ENCODE assay signal across 8 cellular contexts in the genomic region with DNA sequence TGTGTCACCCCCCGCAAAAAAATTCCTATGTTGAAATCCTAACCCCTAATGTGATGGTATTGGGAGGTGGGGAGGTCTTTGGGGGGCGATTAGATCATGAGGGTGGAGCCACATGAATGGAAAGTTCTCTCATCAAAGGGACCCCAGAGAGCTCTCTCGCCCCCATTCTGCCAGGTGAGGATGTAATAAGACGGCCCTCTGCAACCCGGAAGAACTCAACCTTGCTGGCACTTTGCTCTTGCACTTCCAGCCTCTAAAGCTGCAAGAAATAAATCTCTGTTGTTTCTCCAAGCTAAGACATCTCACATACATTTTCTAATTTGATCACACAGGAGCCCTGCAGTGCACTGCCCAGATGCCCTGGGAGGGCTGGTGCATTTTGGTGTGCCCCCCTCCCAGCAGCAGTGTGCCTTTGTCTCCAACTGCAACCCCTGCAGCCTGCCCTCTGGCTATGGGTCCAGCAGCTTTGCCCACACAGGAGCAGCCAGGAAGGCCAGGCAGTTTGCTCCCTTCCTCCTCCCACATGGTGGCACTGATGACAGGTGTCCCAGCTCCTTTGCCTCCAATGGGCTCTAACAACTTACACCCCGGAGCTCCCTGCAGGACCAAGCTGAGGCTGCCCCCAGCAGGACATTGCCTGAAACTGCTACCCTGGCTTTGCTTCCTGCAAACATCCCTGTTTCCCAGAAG. TPM values are rescaled to one million over a fixed set of nuclear protein-coding genes. Genes with fewer than 3 reads are reported as not detected.
DNase-seq lines count a peak whose midpoint lies in the region; ATAC-seq, FAIRE-seq and TF ChIP-seq lines count a peak whose summit lies in the region.

No MANE protein-coding gene starts in this region.

- no peak overlapping the region for H3K27ac Mint-ChIP-seq in CD8-positive, alpha-beta memory T cell

- peaks cover 4 to 11% of the 10 kb centered on the region in 2 donors for H3K27me3 Mint-ChIP-seq in CD8-positive, alpha-beta memory T cell

- peak; percentile 63 for DNase-seq in D721Med (ENCODE audit: insufficient read length, low spot score)
- peak in 1 of 2 experiments; percentile 8 for DNase-seq in HL-60 (ENCODE audit: low read depth in 1 of 2, low spot score in 1 of 2)
- peak; percentile 89 for DNase-seq in NCI-H748 (lab: John Stamatoyannopoulos, UW; ENCODE audit: unreplicated experiment)
- peak in 50 of 61 donors; percentile 10 to 90 (median 35) for DNase-seq in caudate nucleus (lab: John Stamatoyannopoulos, UW)
- peak; percentile 64 to 81 (median 75) for DNase-seq in right lobe of liver
- DNase-seq in CD8-positive, alpha-beta memory T cell: no peak
- DNase-seq in activated CD4-positive, CD25-positive, alpha-beta regulatory T cell (lab: John Stamatoyannopoulos, UW): no peak
- no peak for DNase-seq in NCI-H1048 (lab: John Stamatoyannopoulos, UW)

- no peak overlapping the region for H3K4me3 Mint-ChIP-seq in CD8-positive, alpha-beta memory T cell

- no peaks in the 10 kb centered on the region for H3K9me3 ChIP-seq in right lobe of liver
- no peaks in the 10 kb centered on the region for H3K9me3 ChIP-seq in CD8-positive, alpha-beta memory T cell (ENCODE audit: low read length)

- peak; percentile 92 for TF ChIP-seq CTCF in D721Med (IDR thresholded peaks at IDR 0.05; ENCODE audit: insufficient read depth, missing control alignments)
- peak; percentile 18 for TF ChIP-seq CTCF in HL-60 (IDR thresholded peaks at IDR 0.05; ENCODE audit: insufficient read depth, low read length)
- TF ChIP-seq CTCF in right lobe of liver (IDR thresholded peaks at IDR 0.05): peak; percentile 67 to 83 (median 77)

- H3K4me1 Mint-ChIP-seq in CD8-positive, alpha-beta memory T cell: no peaks in the 10 kb centered on the region

- peaks cover 0 to 55% (median 20%) of the 10 kb centered on the region in 4 donors for H3K4me1 ChIP-seq in right lobe of liver
- no peaks in the 10 kb centered on the region for H3K4me1 ChIP-seq in CD8-positive, alpha-beta memory T cell (ENCODE audit: insufficient read depth, low read length)

- CTCF ChIA-PET in CD8-positive, alpha-beta memory T cell (lab: Charles Lee): interaction anchor here (1.7 kb wide), 1 partner anchor 15 kb away, joined by 4 read pairs; no protein-coding TSS in a partner anchor

- WGBS in right lobe of liver (ENCODE audit: insufficient coverage, low coverage, low lambda C conversion rate, missing lambda C conversion rate): 12% methylated on average over 3 of the region's 6 CpGs

- peaks cover 0 to 2% (median 0%) of the 10 kb centered on the region in 5 donors for H3K9me3 Mint-ChIP-seq in CD8-positive, alpha-beta memory T cell

- H3K4me3 ChIP-seq in HL-60 (replicated peaks; ENCODE audit: insufficient read depth, low read length) (no peak overlapping the region), right lobe of liver (peak overlapping the region in 1 of 3 donors; percentile 5)
- H3K4me3 ChIP-seq in CD8-positive, alpha-beta memory T cell (ENCODE audit: low read length): no peak overlapping the region

- H3K36me3 ChIP-seq in right lobe of liver: no peaks in the 10 kb centered on the region
- no peaks in the 10 kb centered on the region for H3K36me3 ChIP-seq in CD8-positive, alpha-beta memory T cell (ENCODE audit: insufficient read depth, low read length)

- H3K36me3 Mint-ChIP-seq in CD8-positive, alpha-beta memory T cell: no peaks in the 10 kb centered on the region

- no peaks in the 10 kb centered on the region for H3K27me3 ChIP-seq in HL-60 (ENCODE audit: insufficient read depth, poor library complexity, severe bottlenecking)
- H3K27me3 ChIP-seq in right lobe of liver: no peaks in the 10 kb centered on the region
- no peaks in the 10 kb centered on the region for H3K27me3 ChIP-seq in CD8-positive, alpha-beta memory T cell (ENCODE audit: insufficient read depth, low read length, poor library complexity, severe bottlenecking)

- POLR2A ChIA-PET in CD8-positive, alpha-beta memory T cell (lab: Charles Lee): no interaction called here

- no peak for TF ChIP-seq POLR2A in right lobe of liver (IDR thresholded peaks at IDR 0.05)

- H3K27ac ChIP-seq in HL-60 (replicated peaks) (no peak overlapping the region), caudate nucleus (ENCODE audit: low read depth, low read length) (no peak overlapping the region), right lobe of liver (peak overlapping the region in 2 of 3 donors; percentile 75 to 89)
- no peak overlapping the region for H3K27ac ChIP-seq in CD8-positive, alpha-beta memory T cell (ENCODE audit: low read depth, low read length)

- ATAC-seq in right lobe of liver: peak; percentile 50 to 65 (median 54)

- FAIRE-seq in D721Med (lab: Jason Lieb, UNC): peak; percentile 46

- intact Hi-C loops in right lobe of liver (cut with DNase I): loop anchor here in 1 of 2 donors (10.0 kb wide), 1 partner anchor 94 kb away; no protein-coding TSS in a partner anchor

RNA-seq across cellular contexts. Expression of a gene that starts 59.3 kb away (rescaled TPM):
- total RNA-seq in right lobe of liver: 1 to 10 TPM; 1.7 to 6.9 (median 3.3) TPM
- under 1 TPM; 0.58 to 0.61 TPM for total RNA-seq in CD8-positive, alpha-beta memory T cell
- 0.29 TPM for polyA plus RNA-seq in CD8-positive, alpha-beta memory T cell

Comparison
In these comparisons a context has a peak if more than half of its experiments do, and no peak if none do; other contexts are left out.
1. DNase-seq: peak in D721Med (single experiment), NCI-H748 (single experiment), caudate nucleus (50 of 61) and right lobe of liver (3 of 3); none in CD8-positive, alpha-beta memory T cell (0 of 5), activated CD4-positive, CD25-positive, alpha-beta regulatory T cell (0 of 4) and NCI-H1048 (single experiment).
2. CTCF ChIP-seq: peak in every context shown above with its lines; median percentile 92 in D721Med; 77 in right lobe of liver; 18 in HL-60.
3. H3K27ac ChIP-seq: peak in right lobe of liver (2 of 3); none in HL-60 (single experiment), caudate nucleus (single experiment) and CD8-positive, alpha-beta memory T cell (single experiment).